8 cellular contexts compared by ENCODE assay signal in genomic region chr12:107685360-107686248, GRCh38. TPM values are rescaled to one million over a fixed set of nuclear protein-coding genes. Genes with fewer than 3 reads are reported as not detected.
DNase-seq lines count a peak whose midpoint lies in the region; ATAC-seq and TF ChIP-seq lines count a peak whose summit lies in the region.

TSS of gene PWP1 (plus strand) at chr12:107685799. CDS start at chr12:107685900, 101 bp downstream.

- intact Hi-C loops in breast epithelium (cut with DNase I; ENCODE audit: low total_unique reads), result no loop called here

- no peaks in the 10 kb centered on the region for H3K27me3 ChIP-seq in AG04450 (ENCODE audit: control insufficient read depth, insufficient read depth, low read length)
- no peaks in the 10 kb centered on the region for H3K27me3 ChIP-seq in WERI-Rb-1 (ENCODE audit: insufficient read depth, low read depth, severe bottlenecking)
- no peaks in the 10 kb centered on the region for H3K27me3 ChIP-seq in breast epithelium
- no peaks in the 10 kb centered on the region for H3K27me3 ChIP-seq in iPS-20b (ENCODE audit: insufficient read depth, low read length)

- no peaks in the 10 kb centered on the region; the same call in 1 of the 2 replicates for H3K9me3 ChIP-seq in AG04450 (ENCODE audit: control insufficient read depth, insufficient read depth, low read length)
- no peaks in the 10 kb centered on the region for H3K9me3 ChIP-seq in WERI-Rb-1 (ENCODE audit: severe bottlenecking)
- H3K9me3 ChIP-seq in breast epithelium, result no peaks in the 10 kb centered on the region
- H3K9me3 ChIP-seq in iPS-20b (ENCODE audit: insufficient read depth, low read depth, low read length), result no peaks in the 10 kb centered on the region

- H3K4me3 ChIP-seq in AG04450 (ENCODE audit: low read depth, low read length) (peak within 1 kb of the TSS; percentile 98), WERI-Rb-1 (ENCODE audit: low read depth, low read length) (peak within 1 kb of the TSS; percentile 87), breast epithelium (peak within 1 kb of the TSS; percentile 92 to 95 (median 92)), iPS-20b (ENCODE audit: low read length) (peak within 1 kb of the TSS; percentile 88), skin epidermis (peak within 1 kb of the TSS; percentile 67 to 92 (median 84))

- H3K27ac ChIP-seq in AG04450 (ENCODE audit: low read depth, low read length) (peak within 1 kb of the TSS; percentile 47), WERI-Rb-1 (peak within 1 kb of the TSS; percentile 64), breast epithelium (peak within 1 kb of the TSS; percentile 82 to 85), iPS-20b (ENCODE audit: low read length) (peak within 1 kb of the TSS; percentile 66), skin epidermis (peak within 1 kb of the TSS; percentile 63 to 96 (median 89))

- H3K4me1 ChIP-seq in breast epithelium (no peaks in the 10 kb centered on the region), iPS-20b (ENCODE audit: insufficient read depth, low read length) (peaks cover 4% of the 10 kb centered on the region; the same call in 1 of the 2 replicates)

- TF ChIP-seq CTCF in AG04450 (IDR thresholded peaks at IDR 0.05; ENCODE audit: low read depth, low read length) (no peak), WERI-Rb-1 (IDR thresholded peaks at IDR 0.05; ENCODE audit: low read depth, low read length) (no peak), breast epithelium (IDR thresholded peaks at IDR 0.05) (no peak)

- CTCF ChIA-PET in AG04450 (lab: Charles Lee), result interaction anchor here (0.6 to 1.8 kb wide), 3 partner anchors 9 to 200 kb away, joined by 3 to 17 read pairs (median 4); no protein-coding TSS in a partner anchor

- peaks cover 24% of the 10 kb centered on the region for H3K36me3 ChIP-seq in WERI-Rb-1
- H3K36me3 ChIP-seq in breast epithelium, result no peaks in the 10 kb centered on the region
- peaks cover 24% of the 10 kb centered on the region for H3K36me3 ChIP-seq in iPS-20b (ENCODE audit: insufficient read depth, low read depth, low read length)

- DNase-seq in AG04450 (ENCODE audit: low read depth, low spot score) (peak; percentile 84), NCI-H2227 (lab: John Stamatoyannopoulos, UW; ENCODE audit: unreplicated experiment) (peak; percentile 98), WERI-Rb-1 (peak; percentile 95), breast epithelium (ENCODE audit: low spot score in 2 of 2) (peak; percentile 89)

- peak within 1 kb of the TSS; percentile 94 for H3K9ac ChIP-seq in iPS-20b (ENCODE audit: low read depth, low read length)

- POLR2A ChIA-PET in AG04450 (lab: Yijun Ruan, JAX), result interaction anchor here (0.7 kb wide), 1 partner anchor 34 kb away, joined by 4 read pairs; no protein-coding TSS in a partner anchor

- peak; percentile 45 for TF ChIP-seq POLR2A in breast epithelium (IDR thresholded peaks at IDR 0.05)

- ATAC-seq in GM18907 (IDR thresholded peaks at IDR 0.05; ENCODE audit: unreplicated experiment), result peak; percentile 89
- peak; percentile 87 for ATAC-seq in HG03139 (IDR thresholded peaks at IDR 0.05; ENCODE audit: unreplicated experiment)

RNA-seq across cellular contexts. Expression of gene PWP1, which starts in this region (rescaled TPM):
- 85.4 and 115 TPM in 2 replicates for polyA plus RNA-seq in AG04450 (2011; rRNA removed)
- 58.6 and 73.1 TPM in 2 replicates for polyA minus RNA-seq in AG04450 (2011; rRNA and poly(A)+ RNA removed)
- 100 to 1,000 TPM in 1 of 3 donors, 10 to 100 TPM in 2; 78.9 to 108 (median 79.0) TPM for total RNA-seq in breast epithelium

Comparison
In these comparisons a context has a peak if more than half of its experiments do, and no peak if none do; other contexts are left out.
1. Peak in every context shown above with its lines: DNase-seq, ATAC-seq, H3K4me3 ChIP-seq and H3K27ac ChIP-seq.